8 cellular contexts compared by ENCODE assay signal in the genomic region with DNA sequence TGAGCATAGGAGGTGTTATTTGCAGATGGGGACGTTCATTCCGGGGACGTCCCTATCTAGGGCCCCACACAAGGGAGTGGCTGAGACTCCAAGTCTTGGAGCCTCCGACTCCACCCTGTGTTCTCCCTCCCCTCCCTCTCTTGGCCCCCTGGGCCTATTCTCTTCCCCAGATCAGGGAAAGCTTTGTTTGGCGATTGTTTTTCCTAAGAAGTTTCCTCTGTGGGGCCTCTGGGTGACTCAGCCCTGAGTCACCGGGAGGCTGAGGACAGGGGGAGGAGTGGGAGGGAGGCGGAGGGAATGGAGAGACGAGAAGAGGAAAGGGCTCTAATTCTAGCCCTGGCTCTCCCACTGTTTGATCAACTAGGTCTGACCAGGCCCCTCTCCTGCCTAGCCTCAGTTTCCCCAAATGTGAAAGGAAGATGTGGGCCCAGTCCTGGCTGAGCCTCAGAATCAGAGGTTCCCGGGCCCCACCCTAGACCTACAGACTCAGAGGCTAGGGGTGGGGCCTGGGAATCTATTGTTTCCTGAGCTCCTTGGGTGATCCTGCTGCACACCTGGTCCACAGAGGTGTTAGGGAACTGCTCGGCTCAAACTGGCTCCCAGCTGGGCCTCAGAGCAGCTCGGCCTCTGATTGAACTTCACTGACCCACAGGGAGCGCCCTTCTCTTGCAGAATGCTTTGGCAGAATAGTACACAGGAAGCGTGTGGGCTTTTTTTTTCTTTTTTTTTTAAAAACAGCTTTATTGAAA. TPM values are rescaled to one million over a fixed set of nuclear protein-coding genes. Genes with fewer than 3 reads are reported as not detected.
DNase-seq lines count a peak whose midpoint lies in the region; ATAC-seq, FAIRE-seq and TF ChIP-seq lines count a peak whose summit lies in the region.

No MANE protein-coding gene starts in this region.

- H3K36me3 ChIP-seq in kidney (ENCODE audit: control insufficient read depth in 1 of 2, insufficient read depth in 2 of 2, low read length in 2 of 2), result no peaks in the 10 kb centered on the region

- FAIRE-seq in kidney (lab: Jason Lieb, UNC), result no peak

- peaks cover 30% of the 10 kb centered on the region for H3K4me1 Mint-ChIP-seq in activated T-cell treated with anti-CD3 and anti-CD28 coated beads, Interleukin-2, amount 50 U/mL, for 24 hours (ENCODE audit: low read depth)

- DNase-seq in activated T-cell treated with anti-CD3 and anti-CD28 coated beads, Interleukin-2, amount 50 U/mL, for 24 hours, result peak; percentile 43
- DNase-seq in activated T-cell treated with anti-CD3 and anti-CD28 coated beads for 4 hours, result no peak
- DNase-seq in NOMO-1 (lab: John Stamatoyannopoulos, UW; ENCODE audit: unreplicated experiment in 2 of 2), result peak; percentile 31 to 47
- DNase-seq in cardiac fibroblast (ENCODE audit: low read depth in 2 of 2), result peak; percentile 97 to 98
- peak; percentile 94 for DNase-seq in kidney
- DNase-seq in smooth muscle cell of the brain vasculature (ENCODE audit: low read depth, low spot score), result peak; percentile 96
- DNase-seq in middle frontal gyrus (ENCODE audit: extremely low spot score, low spot score), result no peak

- TF ChIP-seq CTCF in cardiac fibroblast (IDR thresholded peaks at IDR 0.05; ENCODE audit: low read depth, low read length) (peak; percentile 33), kidney (IDR thresholded peaks at IDR 0.05; ENCODE audit: borderline replicate concordance, extremely low read depth, insufficient read depth) (no peak)

- peak overlapping the region; percentile 86 to 98 for H3K27ac ChIP-seq in kidney (ENCODE audit: low read depth in 2 of 2, low read length in 2 of 2)

- H3K9me3 ChIP-seq in kidney (ENCODE audit: control insufficient read depth in 1 of 2, low read length in 2 of 2), result no peaks in the 10 kb centered on the region

- H3K36me3 Mint-ChIP-seq in activated T-cell treated with anti-CD3 and anti-CD28 coated beads, Interleukin-2, amount 50 U/mL, for 24 hours (ENCODE audit: low read depth), result no peaks in the 10 kb centered on the region

- H3K27ac Mint-ChIP-seq in activated T-cell treated with anti-CD3 and anti-CD28 coated beads, Interleukin-2, amount 50 U/mL, for 24 hours, result peak overlapping the region; percentile 42

- H3K4me3 Mint-ChIP-seq in activated T-cell treated with anti-CD3 and anti-CD28 coated beads, Interleukin-2, amount 50 U/mL, for 24 hours, result no peak overlapping the region

- no peak for ATAC-seq in GM19324 (IDR thresholded peaks at IDR 0.05; ENCODE audit: low FRiP score, unreplicated experiment)

- H3K4me3 ChIP-seq in cardiac fibroblast (replicated peaks in 1 of 2; ENCODE audit: low read depth in 2 of 2, low read length in 2 of 2) (peak overlapping the region in 1 of 2 donors; percentile 27), kidney (ENCODE audit: low read length in 2 of 2) (no peak overlapping the region)

- H3K4me1 ChIP-seq in kidney (ENCODE audit: control insufficient read depth in 1 of 2, insufficient read depth in 1 of 2, low read depth in 1 of 2, low read length in 2 of 2), result peaks cover 40 to 61% of the 10 kb centered on the region in 2 donors

- no peaks in the 10 kb centered on the region for H3K9me3 Mint-ChIP-seq in activated T-cell treated with anti-CD3 and anti-CD28 coated beads, Interleukin-2, amount 50 U/mL, for 24 hours

- intact Hi-C loops in kidney (cut with DNase I), result no loop called here

- no peaks in the 10 kb centered on the region for H3K27me3 Mint-ChIP-seq in activated T-cell treated with anti-CD3 and anti-CD28 coated beads, Interleukin-2, amount 50 U/mL, for 24 hours

- peak overlapping the region in 1 of 2 donors; percentile 65 for H3K9ac ChIP-seq in kidney (ENCODE audit: low read length in 2 of 2)

RNA-seq across cellular contexts. Expression of a gene that starts 19.2 kb away (rescaled TPM):
- 511 TPM for total RNA-seq in kidney
- polyA plus RNA-seq in kidney (ENCODE audit: insufficient read depth, low read depth, low replicate concordance), result 235 TPM

Comparison
In these comparisons a context has a peak if more than half of its experiments do, and no peak if none do; other contexts are left out.
1. DNase-seq: peak in activated T-cell treated with anti-CD3 and anti-CD28 coated beads, Interleukin-2, amount 50 U/mL, for 24 hours (single experiment), NOMO-1 (2 of 2), cardiac fibroblast (2 of 2), kidney (single experiment) and smooth muscle cell of the brain vasculature (single experiment); none in activated T-cell treated with anti-CD3 and anti-CD28 coated beads for 4 hours (single experiment) and middle frontal gyrus (single experiment).